22 cellular contexts compared by ENCODE assay signal in genomic region chr16:73101568-73101967, GRCh38. TPM values are rescaled to one million over a fixed set of nuclear protein-coding genes. Genes with fewer than 3 reads are reported as not detected.
DNase-seq lines count a peak whose midpoint lies in the region; ATAC-seq, FAIRE-seq and TF ChIP-seq lines count a peak whose summit lies in the region.
"Had no signal": no experiment of that assay in that cellular context is flagged by ENCODE, and none has a peak within 500 bp of the region (broad histone marks: within the 10 kb centered on the region; RNA-seq: fewer than 3 reads in every experiment).

No MANE protein-coding gene starts in this region.

- TF ChIP-seq EP300 in HepG2 (IDR thresholded peaks at IDR 0.05; ENCODE audit: low read depth in 2 of 2, low read length in 2 of 2) = no peak
- no peak for TF ChIP-seq EP300 in HepG2 (CRISPR knock-in tag; IDR thresholded peaks at IDR 0.05; ENCODE audit: borderline replicate concordance)
- no peak for TF ChIP-seq EP300 in sigmoid colon (IDR thresholded peaks at IDR 0.05)

- WGBS in HepG2 (ENCODE audit: low lambda C conversion rate) = 54% methylated on average over 5 of the region's 5 CpGs
- 89% methylated on average over 5 of the region's 5 CpGs for WGBS in right lobe of liver (ENCODE audit: insufficient coverage, low coverage, low lambda C conversion rate, missing lambda C conversion rate)
- WGBS in sigmoid colon, 2 donors = 92 to 94% methylated on average over 5 of the region's 5 CpGs

- H3K4me3 Mint-ChIP-seq in memory B cell = no peak overlapping the region
- H3K4me3 Mint-ChIP-seq: B cell; CD4-positive, alpha-beta T cell; CD8-positive, alpha-beta T cell had no signal

- no peaks in the 10 kb centered on the region for H3K79me2 ChIP-seq in HepG2 (ENCODE audit: insufficient read depth, low read length)

- no peak overlapping the region for H2AFZ ChIP-seq in HepG2 (ENCODE audit: low read length)

- H3K4me1 ChIP-seq in HepG2 (ENCODE audit: insufficient read depth, low read length) = no peaks in the 10 kb centered on the region
- H3K4me1 ChIP-seq in right lobe of liver = no peaks in the 10 kb centered on the region
- H3K4me1 ChIP-seq in sigmoid colon = no peaks in the 10 kb centered on the region
- H3K4me1 ChIP-seq: Caco-2 had no signal

- H3K27ac ChIP-seq in HepG2 (ENCODE audit: extremely low read length, insufficient read depth, low read length) (no peak overlapping the region), right lobe of liver (no peak overlapping the region), sigmoid colon (no peak overlapping the region)
- H3K27ac ChIP-seq: 22Rv1; A549; BLaER1 treated with 17β-estradiol and CSF1 and Interleukin-3, amounts not matched to agents 10 nM and 100 nM; C4-2B had no signal

- no peak for ATAC-seq in HepG2
- ATAC-seq in right lobe of liver = no peak
- ATAC-seq in memory B cell (ENCODE audit: low read depth) = no peak
- ATAC-seq in HG03521 (IDR thresholded peaks at IDR 0.05; ENCODE audit: unreplicated experiment) = no peak
- ATAC-seq: A549; CD8-positive, alpha-beta T cell had no signal

- peak overlapping the region; percentile 51 for H3K27ac Mint-ChIP-seq in memory B cell
- H3K27ac Mint-ChIP-seq: B cell; CD4-positive, alpha-beta T cell; CD8-positive, alpha-beta T cell had no signal

- H3K4me1 Mint-ChIP-seq in memory B cell = no peaks in the 10 kb centered on the region
- H3K4me1 Mint-ChIP-seq: B cell had no signal

- no peak for TF ChIP-seq RAD21 in HepG2 (CRISPR knock-in tag; IDR thresholded peaks at IDR 0.05)

- TF ChIP-seq CTCF in HepG2 (CRISPR knock-in tag; IDR thresholded peaks at IDR 0.05) = no peak
- TF ChIP-seq CTCF in right lobe of liver (IDR thresholded peaks at IDR 0.05) = no peak
- no peak for TF ChIP-seq CTCF in sigmoid colon (IDR thresholded peaks at IDR 0.05)

- no peak for FAIRE-seq in HepG2 (lab: Jason Lieb, UNC)
- FAIRE-seq: A549, D721Med, G401.6, GM12891, GM19239 had no signal

- CTCF ChIA-PET in HepG2 (lab: Yijun Ruan, JAX; ENCODE audit: low intra/inter-chr PET ratio, low total read pairs) = no interaction called here

- POLR2A ChIA-PET in HepG2 (lab: Yijun Ruan, JAX) = no interaction called here

- TF ChIP-seq POLR2A in HepG2 (IDR thresholded peaks at IDR 0.05; ENCODE audit: insufficient read depth in 1 of 2, low read depth in 2 of 2, low read length in 2 of 2) (no peak), right lobe of liver (IDR thresholded peaks at IDR 0.05) (no peak), sigmoid colon (IDR thresholded peaks at IDR 0.05) (no peak)

- no peak overlapping the region for H3K4me2 ChIP-seq in HepG2 (ENCODE audit: low read depth, low read length)
- H3K4me2 ChIP-seq: A549; BLaER1 treated with 17β-estradiol and CSF1 and Interleukin-3, amounts not matched to agents 10 nM and 100 nM had no signal

- peaks cover 2% of the 10 kb centered on the region for H3K36me3 Mint-ChIP-seq in memory B cell
- H3K36me3 Mint-ChIP-seq: CD8-positive, alpha-beta T cell had no signal

- H3K36me3 ChIP-seq in HepG2 (replicated peaks in 1 of 2; ENCODE audit: control insufficient read depth in 1 of 2, insufficient read depth in 2 of 2, low read length in 2 of 2) = no peaks in the 10 kb centered on the region
- H3K36me3 ChIP-seq in right lobe of liver = no peaks in the 10 kb centered on the region
- H3K36me3 ChIP-seq in sigmoid colon = no peaks in the 10 kb centered on the region
- H3K36me3 ChIP-seq: BLaER1 treated with 17β-estradiol and CSF1 and Interleukin-3, amounts not matched to agents 10 nM and 100 nM had no signal

- no TSS peak for BruUV-seq in HepG2 (replicated peaks; lab: Mats Ljungman, UMichigan)

- H3K9me3 ChIP-seq in HepG2 (ENCODE audit: low read length) = no peaks in the 10 kb centered on the region
- H3K9me3 ChIP-seq in right lobe of liver = no peaks in the 10 kb centered on the region
- no peaks in the 10 kb centered on the region for H3K9me3 ChIP-seq in sigmoid colon
- H3K9me3 ChIP-seq: A549, Caco-2 had no signal

- in situ Hi-C loops in HepG2 (cut with HindIII; ENCODE audit: extremely low pct_ligation_motif_present, low pct_unique_long_range_greater_than_20kb) = no loop called here

- DNase-seq in HepG2 (ENCODE audit: low spot score) = no peak
- DNase-seq in right lobe of liver = no peak
- no peak for DNase-seq in memory B cell (ENCODE audit: low spot score in 2 of 2)
- DNase-seq in sigmoid colon = peak; percentile 15
- DNase-seq in NCI-H1436 treated with DMSO at 0.1 percent for 48 hours (lab: John Stamatoyannopoulos, UW) = no peak
- DNase-seq: AML-193; Caco-2; Calu3; CD4-positive, alpha-beta T cell; CD8-positive, alpha-beta T cell; DMS79 treated with DMSO at 0.1 percent for 48 hours; GF-D8 had no signal

- H3K9me3 Mint-ChIP-seq in memory B cell = no peaks in the 10 kb centered on the region
- H3K9me3 Mint-ChIP-seq: CD4-positive, alpha-beta T cell; CD8-positive, alpha-beta T cell had no signal

- no peaks in the 10 kb centered on the region for H4K20me1 ChIP-seq in HepG2 (ENCODE audit: insufficient read depth, low read length)
- H4K20me1 ChIP-seq: BLaER1 treated with 17β-estradiol and CSF1 and Interleukin-3, amounts not matched to agents 10 nM and 100 nM had no signal

- H3K27me3 Mint-ChIP-seq in memory B cell = peaks cover 5% of the 10 kb centered on the region
- H3K27me3 Mint-ChIP-seq: CD4-positive, alpha-beta T cell had no signal

- intact Hi-C loops in HepG2 (cut with micrococcal nuclease; ENCODE audit: unreplicated experiment) = no loop called here
- intact Hi-C loops in right lobe of liver (cut with DNase I) = no loop called here
- intact Hi-C loops in sigmoid colon (cut with DNase I) = no loop called here

- no peak overlapping the region for H3K4me3 ChIP-seq in HepG2 (replicated peaks in 1 of 3; ENCODE audit: insufficient read depth in 1 of 3, low read depth in 2 of 3, low read length in 3 of 3)
- H3K4me3 ChIP-seq in right lobe of liver = no peak overlapping the region
- no peak overlapping the region for H3K4me3 ChIP-seq in sigmoid colon
- H3K4me3 ChIP-seq: A549; BLaER1 treated with 17β-estradiol and CSF1 and Interleukin-3, amounts not matched to agents 10 nM and 100 nM had no signal

- H3K9ac ChIP-seq in HepG2 (ENCODE audit: insufficient read depth, low read depth, low read length) = no peak overlapping the region
- H3K9ac ChIP-seq: BLaER1 treated with 17β-estradiol and CSF1 and Interleukin-3, amounts not matched to agents 10 nM and 100 nM had no signal

- H3K27me3 ChIP-seq in HepG2 (ENCODE audit: control insufficient read depth in 1 of 2, insufficient read depth in 2 of 2, low read length in 2 of 2) = peaks cover 0 to 3% of the 10 kb centered on the region in 2 experiments; a peak in 1 of 5 replicates
- H3K27me3 ChIP-seq in right lobe of liver = no peaks in the 10 kb centered on the region
- no peaks in the 10 kb centered on the region for H3K27me3 ChIP-seq in sigmoid colon
- H3K27me3 ChIP-seq: BLaER1 treated with 17β-estradiol and CSF1 and Interleukin-3, amounts not matched to agents 10 nM and 100 nM had no signal

TF ChIP-seq in HepG2, 621 proteins besides CTCF, POLR2A, EP300 and RAD21 (continues in another document):
- no peak for TF ChIP-seq ZNF816 (CRISPR knock-in tag; IDR thresholded peaks at IDR 0.05; ENCODE audit: borderline replicate concordance)

RNA-seq across cellular contexts. Expression of gene ZFHX3, which starts 53.6 kb away (rescaled TPM):
- total RNA-seq in HepG2 (2016; rRNA removed; fragmentation: Illumina TruSeq; extraction: Trizol) = 6.0 and 12.3 TPM in 2 replicates
- total RNA-seq in HepG2 (2016; cell fraction: cytosol; rRNA removed; fragmentation: Illumina TruSeq; extraction: Trizol; ENCODE audit: low read depth) = 1.8 and 1.9 TPM in 2 replicates
- 5.6 and 10.6 TPM in 2 replicates for total RNA-seq in HepG2 (2016; cell fraction: insoluble cytoplasmic fraction; rRNA removed; fragmentation: Illumina TruSeq; extraction: Trizol)
- total RNA-seq in HepG2 (2016; cell fraction: membrane; rRNA removed; fragmentation: Illumina TruSeq; extraction: Trizol) = 5.0 and 5.6 TPM in 2 replicates
- total RNA-seq in HepG2 (2016; cell fraction: nucleus; rRNA removed; fragmentation: Illumina TruSeq; extraction: Trizol) = 15.3 and 19.7 TPM in 2 replicates
- 5.0 and 5.3 TPM in 2 replicates for polyA plus RNA-seq in HepG2 (2011; rRNA removed)
- polyA plus RNA-seq in HepG2 (2011; cell fraction: cytosol; rRNA removed) = 3.5 and 4.2 TPM in 2 replicates
- polyA plus RNA-seq in HepG2 (2011; cell fraction: nucleus; rRNA removed) = 10.2 and 11.2 TPM in 2 replicates
- 12.6 and 14.4 TPM in 2 replicates for polyA plus RNA-seq in HepG2 (2012)
- polyA plus RNA-seq in HepG2 (2016; cell fraction: cytosol; fragmentation: Illumina TruSeq; extraction: Trizol; ENCODE audit: low read depth) = 0.31 and 0.36 TPM in 2 replicates
- 8.6 and 11.4 TPM in 2 replicates for polyA plus RNA-seq in HepG2 (2016; cell fraction: insoluble cytoplasmic fraction; fragmentation: Illumina TruSeq; extraction: Trizol; ENCODE audit: low read depth)
- 1.0 and 1.4 TPM in 2 replicates for polyA plus RNA-seq in HepG2 (2016; cell fraction: membrane; fragmentation: Illumina TruSeq; extraction: Trizol; ENCODE audit: low read depth)
- polyA plus RNA-seq in HepG2 (2016; cell fraction: nucleus; fragmentation: Illumina TruSeq; extraction: Trizol; ENCODE audit: insufficient read depth, low read depth) = 16.2 and 17.6 TPM in 2 replicates
- 12.7 and 18.2 TPM in 2 replicates for polyA minus RNA-seq in HepG2 (2011; rRNA and poly(A)+ RNA removed; ENCODE audit: low replicate concordance)
- 16.9 and 20.7 TPM in 2 replicates for polyA minus RNA-seq in HepG2 (2011; cell fraction: cytosol; rRNA and poly(A)+ RNA removed)
- polyA minus RNA-seq in HepG2 (2011; cell fraction: nucleus; rRNA and poly(A)+ RNA removed) = 23.9 and 27.2 TPM in 2 replicates
- total RNA-seq in right lobe of liver = 1 to 10 TPM; 7.1 to 9.4 (median 7.7) TPM
- 10 to 100 TPM; 17.8 to 38.8 (median 19.1) TPM for total RNA-seq in sigmoid colon
- 1 to 10 TPM in 2 of 3 donors, under 1 TPM in 1; 0.69 to 4.3 (median 1.2) TPM for polyA plus RNA-seq in sigmoid colon
